8 cellular contexts compared by ENCODE assay signal in genomic region chr22:44181033-44181911, GRCh38. TPM values are rescaled to one million over a fixed set of nuclear protein-coding genes. Genes with fewer than 3 reads are reported as not detected.
A peak's percentile ranks its signal among the peaks of the same experiment; 100 is the strongest.
DNase-seq lines count a peak whose midpoint lies in the region; ATAC-seq lines count a peak whose summit lies in the region.

No MANE protein-coding gene starts in this region.

- DNase-seq in CD1c-positive myeloid dendritic cell (ENCODE audit: extremely low spot score), result peak; percentile 81
- DNase-seq in Kasumi-1 (lab: John Stamatoyannopoulos, UW), result peak; percentile 62 to 74
- DNase-seq in activated CD8-positive, alpha-beta memory T cell treated with anti-CD3 and anti-CD28 coated beads, Interleukin-2, amount 50 U/mL, for 1 hour (ENCODE audit: extremely low read depth), result peak; percentile 48
- DNase-seq in left cardiac atrium, result no peak
- DNase-seq in stimulated activated CD8-positive, alpha-beta memory T cell treated with anti-CD3 and anti-CD28 coated beads, Interleukin-15, amount 100 ng/mL, for 4 hours (ENCODE audit: low read depth in 2 of 2), result peak; percentile 53 to 57
- DNase-seq in cortex of kidney (lab: John Stamatoyannopoulos, UW), result no peak
- no peak for DNase-seq in NCI-H510A treated with DMSO at 0.1 percent for 48 hours (lab: John Stamatoyannopoulos, UW)
- DNase-seq in NCI-H82 (lab: John Stamatoyannopoulos, UW), result no peak

- peak; percentile 59 to 65 for ATAC-seq in left cardiac atrium

- intact Hi-C loops in left cardiac atrium (cut with DNase I), result no loop called here

RNA-seq across cellular contexts. Expression of gene PARVG, which starts 0.5 kb away (rescaled TPM):
- 1 to 10 TPM; 6.0 to 9.5 TPM for total RNA-seq in left cardiac atrium

Comparison
In these comparisons a context has a peak if more than half of its experiments do, and no peak if none do; other contexts are left out.
1. DNase-seq: peak in CD1c-positive myeloid dendritic cell (single experiment), Kasumi-1 (2 of 2), activated CD8-positive, alpha-beta memory T cell treated with anti-CD3 and anti-CD28 coated beads, Interleukin-2, amount 50 U/mL, for 1 hour (single experiment) and stimulated activated CD8-positive, alpha-beta memory T cell treated with anti-CD3 and anti-CD28 coated beads, Interleukin-15, amount 100 ng/mL, for 4 hours (2 of 2); none in left cardiac atrium (single experiment), cortex of kidney (single experiment), NCI-H510A treated with DMSO at 0.1 percent for 48 hours (single experiment) and NCI-H82 (single experiment).